ENCODE assay signal across 15 cellular contexts in genomic region chr5:81904861-81905260, GRCh38.
"Had no signal": no experiment of that assay in that cellular context is flagged by ENCODE, and none has a peak within 500 bp of the region (broad histone marks: within the 10 kb centered on the region; RNA-seq: fewer than 3 reads in every experiment).

No MANE protein-coding gene starts in this region.

- DNase-seq: activated CD4-positive, alpha-beta T cell treated with anti-CD3 and anti-CD28 coated beads, Interleukin-2, amount 10 ng/mL, durations not matched to agents 7 days and 5 days; activated CD8-positive, alpha-beta memory T cell treated with anti-CD3 and anti-CD28 coated beads, Interleukin-2, amount 50 U/mL, for 48 hours; activated naive CD8-positive, alpha-beta T cell treated with anti-CD3 and anti-CD28 coated beads for 36 hours; brain microvascular endothelial cell; dermis blood vessel endothelial cell; erythroblast; left colon; naive B cell; retina; stimulated activated CD4-positive, alpha-beta T cell treated with anti-CD3 and anti-CD28 coated beads, Interleukin-15, amount 100 ng/mL, for 24 hours; stimulated activated CD4-positive, alpha-beta T cell treated with anti-CD3 and anti-CD28 coated beads, Interleukin-4, amount 100 ng/mL, for 1 hour; stimulated activated naive CD4-positive, alpha-beta T cell had no signal

- ATAC-seq: gastroesophageal sphincter, left colon had no signal

- H3K27ac ChIP-seq: brain microvascular endothelial cell, gastroesophageal sphincter, tibial nerve, vagina had no signal
